2 cellular contexts compared by ENCODE assay signal in the genomic region with DNA sequence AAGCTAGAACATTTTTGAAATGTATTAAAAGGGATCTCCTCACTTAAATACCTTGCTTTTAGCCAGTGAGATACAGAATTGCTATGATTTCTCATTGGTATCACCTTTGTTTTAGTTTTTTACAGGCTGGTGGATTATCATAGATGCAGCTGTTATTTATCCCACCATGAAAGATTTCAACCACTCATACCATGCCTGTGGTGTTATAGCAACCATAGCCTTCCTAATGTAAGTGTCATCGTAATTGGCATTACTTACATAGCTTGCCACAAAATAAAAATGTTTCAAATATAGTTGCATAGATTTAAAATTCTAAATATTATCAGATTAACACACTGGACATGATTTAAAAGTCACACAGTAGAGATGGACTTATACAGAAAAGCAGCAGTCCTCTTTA.
TF ChIP-seq lines count a peak whose summit lies in the region.

No MANE protein-coding gene starts in this region.

TF ChIP-seq in SK-N-SH, 30 proteins besides CTCF, POLR2A, EP300 and RAD21 (continued from another document):
- TF ChIP-seq, protein P1, sequence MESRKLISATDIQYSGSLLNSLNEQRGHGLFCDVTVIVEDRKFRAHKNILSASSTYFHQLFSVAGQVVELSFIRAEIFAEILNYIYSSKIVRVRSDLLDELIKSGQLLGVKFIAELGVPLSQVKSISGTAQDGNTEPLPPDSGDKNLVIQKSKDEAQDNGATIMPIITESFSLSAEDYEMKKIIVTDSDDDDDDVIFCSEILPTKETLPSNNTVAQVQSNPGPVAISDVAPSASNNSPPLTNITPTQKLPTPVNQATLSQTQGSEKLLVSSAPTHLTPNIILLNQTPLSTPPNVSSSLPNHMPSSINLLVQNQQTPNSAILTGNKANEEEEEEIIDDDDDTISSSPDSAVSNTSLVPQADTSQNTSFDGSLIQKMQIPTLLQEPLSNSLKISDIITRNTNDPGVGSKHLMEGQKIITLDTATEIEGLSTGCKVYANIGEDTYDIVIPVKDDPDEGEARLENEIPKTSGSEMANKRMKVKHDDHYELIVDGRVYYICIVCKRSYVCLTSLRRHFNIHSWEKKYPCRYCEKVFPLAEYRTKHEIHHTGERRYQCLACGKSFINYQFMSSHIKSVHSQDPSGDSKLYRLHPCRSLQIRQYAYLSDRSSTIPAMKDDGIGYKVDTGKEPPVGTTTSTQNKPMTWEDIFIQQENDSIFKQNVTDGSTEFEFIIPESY (IDR thresholded peaks at IDR 0.05; ENCODE audit: borderline replicate concordance, low read depth) = no peak
- TF ChIP-seq TEAD4 (IDR thresholded peaks at IDR 0.05; ENCODE audit: borderline replicate concordance, insufficient read depth) (no peak), RCOR1 (IDR thresholded peaks at IDR 0.05; ENCODE audit: low read length) (no peak), FOXM1 (IDR thresholded peaks at IDR 0.05; ENCODE audit: low read depth) (no peak), POLR2AphosphoS5 (IDR thresholded peaks at IDR 0.05; ENCODE audit: low read depth, low read length) (no peak), RXRA (IDR thresholded peaks at IDR 0.05; ENCODE audit: borderline replicate concordance, low read depth) (no peak), MEF2A (IDR thresholded peaks at IDR 0.05; ENCODE audit: borderline replicate concordance, low read depth) (no peak), MXI1 (IDR thresholded peaks at IDR 0.05; ENCODE audit: low read depth, low read length) (no peak), NRF1 (IDR thresholded peaks at IDR 0.05; ENCODE audit: low read depth, low read length) (no peak), TAF1 (IDR thresholded peaks at IDR 0.05; ENCODE audit: borderline replicate concordance, low read depth, low read length) (no peak), FOXJ3 (CRISPR knock-in tag; IDR thresholded peaks at IDR 0.05) (no peak), JUND (IDR thresholded peaks at IDR 0.05) (no peak), FOSL2 (IDR thresholded peaks at IDR 0.05; ENCODE audit: borderline replicate concordance, low read depth) (no peak), TCF12 (IDR thresholded peaks at IDR 0.05) (no peak)
- TF ChIP-seq, protein P2, sequence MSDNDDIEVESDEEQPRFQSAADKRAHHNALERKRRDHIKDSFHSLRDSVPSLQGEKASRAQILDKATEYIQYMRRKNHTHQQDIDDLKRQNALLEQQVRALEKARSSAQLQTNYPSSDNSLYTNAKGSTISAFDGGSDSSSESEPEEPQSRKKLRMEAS (IDR thresholded peaks at IDR 0.05; ENCODE audit: low read depth) = no peak
- TF ChIP-seq, protein P3, sequence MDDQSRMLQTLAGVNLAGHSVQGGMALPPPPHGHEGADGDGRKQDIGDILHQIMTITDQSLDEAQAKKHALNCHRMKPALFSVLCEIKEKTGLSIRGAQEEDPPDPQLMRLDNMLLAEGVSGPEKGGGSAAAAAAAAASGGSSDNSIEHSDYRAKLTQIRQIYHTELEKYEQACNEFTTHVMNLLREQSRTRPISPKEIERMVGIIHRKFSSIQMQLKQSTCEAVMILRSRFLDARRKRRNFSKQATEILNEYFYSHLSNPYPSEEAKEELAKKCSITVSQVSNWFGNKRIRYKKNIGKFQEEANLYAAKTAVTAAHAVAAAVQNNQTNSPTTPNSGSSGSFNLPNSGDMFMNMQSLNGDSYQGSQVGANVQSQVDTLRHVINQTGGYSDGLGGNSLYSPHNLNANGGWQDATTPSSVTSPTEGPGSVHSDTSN (IDR thresholded peaks at IDR 0.05) = no peak
- TF ChIP-seq, protein P4, sequence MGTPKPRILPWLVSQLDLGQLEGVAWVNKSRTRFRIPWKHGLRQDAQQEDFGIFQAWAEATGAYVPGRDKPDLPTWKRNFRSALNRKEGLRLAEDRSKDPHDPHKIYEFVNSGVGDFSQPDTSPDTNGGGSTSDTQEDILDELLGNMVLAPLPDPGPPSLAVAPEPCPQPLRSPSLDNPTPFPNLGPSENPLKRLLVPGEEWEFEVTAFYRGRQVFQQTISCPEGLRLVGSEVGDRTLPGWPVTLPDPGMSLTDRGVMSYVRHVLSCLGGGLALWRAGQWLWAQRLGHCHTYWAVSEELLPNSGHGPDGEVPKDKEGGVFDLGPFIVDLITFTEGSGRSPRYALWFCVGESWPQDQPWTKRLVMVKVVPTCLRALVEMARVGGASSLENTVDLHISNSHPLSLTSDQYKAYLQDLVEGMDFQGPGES (IDR thresholded peaks at IDR 0.05; ENCODE audit: low read depth, low read length) = no peak

TF ChIP-seq in SK-N-SH treated with all-trans-retinoic acid at 6 μM for 48 hours, 23 proteins besides CTCF, POLR2A, EP300 and RAD21 (continued from another document):
- TF ChIP-seq ARNTL (CRISPR knock-in tag; IDR thresholded peaks at IDR 0.05; ENCODE audit: borderline replicate concordance, low read depth) (no peak), RARB (CRISPR knock-in tag; IDR thresholded peaks at IDR 0.05) (no peak), CSDC2 (CRISPR knock-in tag; IDR thresholded peaks at IDR 0.05) (no peak)
- TF ChIP-seq, protein P5, sequence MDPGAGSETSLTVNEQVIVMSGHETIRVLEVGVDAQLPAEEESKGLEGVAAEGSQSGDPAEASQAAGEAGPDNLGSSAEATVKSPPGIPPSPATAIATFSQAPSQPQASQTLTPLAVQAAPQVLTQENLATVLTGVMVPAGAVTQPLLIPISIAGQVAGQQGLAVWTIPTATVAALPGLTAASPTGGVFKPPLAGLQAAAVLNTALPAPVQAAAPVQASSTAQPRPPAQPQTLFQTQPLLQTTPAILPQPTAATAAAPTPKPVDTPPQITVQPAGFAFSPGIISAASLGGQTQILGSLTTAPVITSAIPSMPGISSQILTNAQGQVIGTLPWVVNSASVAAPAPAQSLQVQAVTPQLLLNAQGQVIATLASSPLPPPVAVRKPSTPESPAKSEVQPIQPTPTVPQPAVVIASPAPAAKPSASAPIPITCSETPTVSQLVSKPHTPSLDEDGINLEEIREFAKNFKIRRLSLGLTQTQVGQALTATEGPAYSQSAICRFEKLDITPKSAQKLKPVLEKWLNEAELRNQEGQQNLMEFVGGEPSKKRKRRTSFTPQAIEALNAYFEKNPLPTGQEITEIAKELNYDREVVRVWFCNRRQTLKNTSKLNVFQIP (CRISPR knock-in tag; IDR thresholded peaks at IDR 0.05; ENCODE audit: borderline replicate concordance, low read depth) = no peak
- TF ChIP-seq, protein P6, sequence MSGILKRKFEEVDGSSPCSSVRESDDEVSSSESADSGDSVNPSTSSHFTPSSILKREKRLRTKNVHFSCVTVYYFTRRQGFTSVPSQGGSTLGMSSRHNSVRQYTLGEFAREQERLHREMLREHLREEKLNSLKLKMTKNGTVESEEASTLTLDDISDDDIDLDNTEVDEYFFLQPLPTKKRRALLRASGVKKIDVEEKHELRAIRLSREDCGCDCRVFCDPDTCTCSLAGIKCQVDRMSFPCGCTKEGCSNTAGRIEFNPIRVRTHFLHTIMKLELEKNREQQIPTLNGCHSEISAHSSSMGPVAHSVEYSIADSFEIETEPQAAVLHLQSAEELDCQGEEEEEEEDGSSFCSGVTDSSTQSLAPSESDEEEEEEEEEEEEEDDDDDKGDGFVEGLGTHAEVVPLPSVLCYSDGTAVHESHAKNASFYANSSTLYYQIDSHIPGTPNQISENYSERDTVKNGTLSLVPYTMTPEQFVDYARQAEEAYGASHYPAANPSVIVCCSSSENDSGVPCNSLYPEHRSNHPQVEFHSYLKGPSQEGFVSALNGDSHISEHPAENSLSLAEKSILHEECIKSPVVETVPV (CRISPR knock-in tag; IDR thresholded peaks at IDR 0.05) = no peak
